10 cellular contexts compared by ENCODE assay signal in genomic region chr5:38497946-38498345, GRCh38. TPM values are rescaled to one million over a fixed set of nuclear protein-coding genes. Genes with fewer than 3 reads are reported as not detected.
A peak's percentile ranks its signal among the peaks of the same experiment; 100 is the strongest.
DNase-seq lines count a peak whose midpoint lies in the region; ATAC-seq and TF ChIP-seq lines count a peak whose summit lies in the region.
"Had no signal": no experiment of that assay in that cellular context is flagged by ENCODE, and none has a peak within 500 bp of the region (broad histone marks: within the 10 kb centered on the region; RNA-seq: fewer than 3 reads in every experiment).

No MANE protein-coding gene starts in this region.

- TF ChIP-seq CTCF in heart left ventricle (IDR thresholded peaks at IDR 0.05): peak in 8 of 12 donors; percentile 8 to 46 (median 21)
- peak in 1 of 2 donors; percentile 35 for TF ChIP-seq CTCF in right atrium auricular region (IDR thresholded peaks at IDR 0.05)
- peak; percentile 27 for TF ChIP-seq CTCF in foreskin fibroblast (IDR thresholded peaks at IDR 0.05; ENCODE audit: low read depth, low read length)

- H3K27me3 ChIP-seq in heart left ventricle (no peaks in the 10 kb centered on the region), right atrium auricular region (no peaks in the 10 kb centered on the region)

- no peak for DNase-seq in heart left ventricle
- DNase-seq in right atrium auricular region (ENCODE audit: low spot score): no peak
- DNase-seq in SK-MEL-5 (ENCODE audit: low read depth, low spot score): peak; percentile 69
- DNase-seq in foreskin fibroblast: peak in 1 of 2 donors; percentile 53
- DNase-seq in COLO829 (ENCODE audit: low spot score): no peak
- DNase-seq in activated CD8-positive, alpha-beta memory T cell treated with anti-CD3 and anti-CD28 coated beads, Interleukin-2, amount 50 U/mL, for 48 hours: no peak
- DNase-seq in D341Med (ENCODE audit: low spot score): no peak
- DNase-seq: activated T-cell treated with anti-CD3 and anti-CD28 coated beads, Interleukin-2, amount 50 U/mL, for 48 hours had no signal

- WGBS in heart left ventricle, 4 donors: 80 to 93% (median 84%) methylated on average over 2 of the region's 2 CpGs

- in situ Hi-C loops in SK-MEL-5 (cut with HindIII; ENCODE audit: low pct_unique_long_range_greater_than_20kb, low sequenced_read_pairs): no loop called here

- H3K4me1 ChIP-seq in heart left ventricle: peaks cover 0 to 3% (median 0%) of the 10 kb centered on the region in 12 donors
- no peaks in the 10 kb centered on the region for H3K4me1 ChIP-seq in right atrium auricular region

- TF ChIP-seq POLR2A in heart left ventricle (IDR thresholded peaks at IDR 0.05): no peak

- H3K36me3 ChIP-seq in heart left ventricle (peaks cover 0 to 96% (median 79%) of the 10 kb centered on the region in 9 donors), right atrium auricular region (peaks cover 33% of the 10 kb centered on the region)

- intact Hi-C loops in heart left ventricle (cut with DNase I): loop anchor here in 2 of 10 donors (5.0 kb wide), 1 partner anchor 169 kb away; no protein-coding TSS in a partner anchor

- H3K27ac ChIP-seq in heart left ventricle: no peak overlapping the region
- no peak overlapping the region for H3K27ac ChIP-seq in right atrium auricular region

- H3K9me3 ChIP-seq in heart left ventricle: no peaks in the 10 kb centered on the region
- H3K9me3 ChIP-seq in right atrium auricular region: no peaks in the 10 kb centered on the region

- ATAC-seq in heart left ventricle: peak in 3 of 4 donors; percentile 36 to 66 (median 44)
- ATAC-seq in HG02938 (IDR thresholded peaks at IDR 0.05; ENCODE audit: unreplicated experiment): no peak

- H3K4me3 ChIP-seq in heart left ventricle (no peak overlapping the region), right atrium auricular region (no peak overlapping the region), foreskin fibroblast (ENCODE audit: low read depth in 1 of 2, low read length in 2 of 2) (no peak overlapping the region)
- H3K4me3 ChIP-seq: lung had no signal

RNA-seq across cellular contexts. Expression of gene LIFR, which starts 58.5 kb away (rescaled TPM):
- total RNA-seq in heart left ventricle (10 to 100 TPM; 34.2 to 66.8 (median 39.8) TPM), right atrium auricular region (10 to 100 TPM; 38.9 to 58.0 TPM)
- polyA plus RNA-seq in heart left ventricle: 10 to 100 TPM; 12.6 to 13.2 TPM
- total RNA-seq in SK-MEL-5 (2014; rRNA removed; shearing (Covaris generic)): 7.1 and 7.5 TPM in 2 replicates
- 3.0 and 4.6 TPM in 2 replicates for polyA plus RNA-seq in SK-MEL-5 (2015; cell fraction: cytosol; rRNA removed)
- 6.1 and 6.3 TPM in 2 replicates for polyA plus RNA-seq in SK-MEL-5 (2015; cell fraction: nucleus; rRNA removed)
